ENCODE assay signal across 11 cellular contexts in genomic region chr20:1491281-1491840, GRCh38. TPM values are rescaled to one million over a fixed set of nuclear protein-coding genes. Genes with fewer than 3 reads are reported as not detected.
DNase-seq lines count a peak whose midpoint lies in the region; ATAC-seq and TF ChIP-seq lines count a peak whose summit lies in the region.
"Had no signal": no experiment of that assay in that cellular context is flagged by ENCODE, and none has a peak within 500 bp of the region (broad histone marks: within the 10 kb centered on the region; RNA-seq: fewer than 3 reads in every experiment).

Gene SIRPB2, minus strand, starts transcription at chr20:1491420. Its CDS starts 61 bp downstream, at chr20:1491359.

- H3K4me3 Mint-ChIP-seq in activated CD8-positive, alpha-beta T cell treated with anti-CD3 and anti-CD28 coated beads, Interleukin-2, amount 10 ng/mL, durations not matched to agents 7 days and 5 days, result no peak within 1 kb of the TSS
- H3K4me3 Mint-ChIP-seq: T-cell had no signal

- no peaks in the 10 kb centered on the region for H4K20me1 ChIP-seq in SK-N-SH (ENCODE audit: insufficient read depth)

- no peaks in the 10 kb centered on the region for H3K36me3 Mint-ChIP-seq in activated CD8-positive, alpha-beta T cell treated with anti-CD3 and anti-CD28 coated beads, Interleukin-2, amount 10 ng/mL, durations not matched to agents 7 days and 5 days (ENCODE audit: low read depth)
- H3K36me3 Mint-ChIP-seq: T-cell had no signal

- H3K27ac ChIP-seq in Peyer's patch, result peak within 1 kb of the TSS; percentile 32 to 60 (median 52)
- peak within 1 kb of the TSS; percentile 72 to 87 (median 80) for H3K27ac ChIP-seq in esophagus squamous epithelium
- peak within 1 kb of the TSS; percentile 54 for H3K27ac ChIP-seq in muscle layer of duodenum (ENCODE audit: low read length)
- H3K27ac ChIP-seq in SK-N-SH (ENCODE audit: low read depth in 2 of 2, low read length in 1 of 2), result no peak within 1 kb of the TSS
- H3K27ac ChIP-seq: prostate gland had no signal

- H3K36me3 ChIP-seq in Peyer's patch (no peaks in the 10 kb centered on the region), esophagus squamous epithelium (no peaks in the 10 kb centered on the region), muscle layer of duodenum (ENCODE audit: control insufficient read depth in 1 of 2, insufficient read depth in 2 of 2, low read length in 2 of 2) (no peaks in the 10 kb centered on the region), BE2C (no peaks in the 10 kb centered on the region), SK-N-SH (replicated peaks in 1 of 2; ENCODE audit: control insufficient read depth in 1 of 2, insufficient read depth in 2 of 2, low read length in 1 of 2) (no peaks in the 10 kb centered on the region)
- H3K36me3 ChIP-seq: prostate gland had no signal

- H3K4me1 ChIP-seq in Peyer's patch (no peaks in the 10 kb centered on the region), esophagus squamous epithelium (peaks cover 6 to 32% (median 9%) of the 10 kb centered on the region in 3 donors), muscle layer of duodenum (ENCODE audit: control insufficient read depth in 1 of 2, insufficient read depth in 2 of 2, low read length in 2 of 2) (no peaks in the 10 kb centered on the region), BE2C (no peaks in the 10 kb centered on the region), SK-N-SH (ENCODE audit: control insufficient read depth in 1 of 2, insufficient read depth in 2 of 2, low read depth in 1 of 2, low read length in 1 of 2) (no peaks in the 10 kb centered on the region; a peak in 1 of 4 replicates)
- H3K4me1 ChIP-seq: prostate gland had no signal

- peak in 1 of 3 donors; percentile 60 for DNase-seq in Peyer's patch
- DNase-seq in esophagus squamous epithelium (lab: John Stamatoyannopoulos, UW), result no peak
- no peak for DNase-seq in BE2C
- no peak for DNase-seq in SK-N-SH
- DNase-seq in NCI-H345 treated with DMSO at 0.1 percent for 48 hours (lab: John Stamatoyannopoulos, UW; ENCODE audit: unreplicated experiment), result no peak
- no peak for DNase-seq in activated CD8-positive, alpha-beta T cell treated with anti-CD3 and anti-CD28 coated beads, Interleukin-2, amount 10 ng/mL, durations not matched to agents 7 days and 5 days

- no peaks in the 10 kb centered on the region for H3K27me3 ChIP-seq in Peyer's patch
- no peaks in the 10 kb centered on the region for H3K27me3 ChIP-seq in esophagus squamous epithelium
- H3K27me3 ChIP-seq in muscle layer of duodenum (ENCODE audit: low read depth, low read length), result no peaks in the 10 kb centered on the region
- peaks cover 6% of the 10 kb centered on the region; the same call in 1 of the 2 replicates for H3K27me3 ChIP-seq in BE2C
- peaks cover 46% of the 10 kb centered on the region for H3K27me3 ChIP-seq in SK-N-SH (ENCODE audit: insufficient read depth)

- H3F3A ChIP-seq in SK-N-SH (replicated peaks; ENCODE audit: insufficient read depth), result no peaks in the 10 kb centered on the region

- H3K27me3 Mint-ChIP-seq in activated CD8-positive, alpha-beta T cell treated with anti-CD3 and anti-CD28 coated beads, Interleukin-2, amount 10 ng/mL, durations not matched to agents 7 days and 5 days (ENCODE audit: low read depth), result peaks cover 51% of the 10 kb centered on the region

- H3K79me2 ChIP-seq in SK-N-SH (ENCODE audit: insufficient read depth), result no peaks in the 10 kb centered on the region

- TF ChIP-seq POLR2A in Peyer's patch (IDR thresholded peaks at IDR 0.05) (no peak), esophagus squamous epithelium (IDR thresholded peaks at IDR 0.05) (peak in 1 of 4 donors; percentile 48)

- H3K4me2 ChIP-seq in SK-N-SH, result no peak within 1 kb of the TSS

- no peak within 1 kb of the TSS for H3K27ac Mint-ChIP-seq in activated CD8-positive, alpha-beta T cell treated with anti-CD3 and anti-CD28 coated beads, Interleukin-2, amount 10 ng/mL, durations not matched to agents 7 days and 5 days
- H3K27ac Mint-ChIP-seq: T-cell had no signal

- H3K4me3 ChIP-seq in Peyer's patch, result peak within 1 kb of the TSS in 2 of 4 donors; percentile 20 to 25
- H3K4me3 ChIP-seq in esophagus squamous epithelium, result peak within 1 kb of the TSS in 3 of 4 donors; percentile 0 to 47 (median 4)
- H3K4me3 ChIP-seq in muscle layer of duodenum (ENCODE audit: low read depth in 1 of 2, low read length in 2 of 2), result peak within 1 kb of the TSS; percentile 27 to 46
- H3K4me3 ChIP-seq in BE2C (ENCODE audit: low read depth, low read length), result no peak within 1 kb of the TSS
- H3K4me3 ChIP-seq in SK-N-SH (ENCODE audit: low read depth in 2 of 2, low read length in 1 of 2), result no peak within 1 kb of the TSS
- H3K4me3 ChIP-seq: prostate gland had no signal

- no peak for TF ChIP-seq EP300 in SK-N-SH (IDR thresholded peaks at IDR 0.05; ENCODE audit: borderline replicate concordance in 1 of 2, low read depth in 1 of 2, low read length in 1 of 2)

- no peak for ATAC-seq in activated CD8-positive, alpha-beta T cell treated with anti-CD3 and anti-CD28 coated beads, Interleukin-2, amount 10 ng/mL, durations not matched to agents 7 days and 5 days
- ATAC-seq: T-cell had no signal

- peaks cover 27% of the 10 kb centered on the region for H3K4me1 Mint-ChIP-seq in activated CD8-positive, alpha-beta T cell treated with anti-CD3 and anti-CD28 coated beads, Interleukin-2, amount 10 ng/mL, durations not matched to agents 7 days and 5 days (ENCODE audit: low read depth)

- H2AFZ ChIP-seq in SK-N-SH (ENCODE audit: low read depth), result no peak within 1 kb of the TSS

- CTCF ChIA-PET in SK-N-SH (lab: Yijun Ruan, JAX), result interaction anchor here (2.3 kb wide), 1 partner anchor 24 kb away, joined by 8 read pairs; the partner anchor contains the start of gene NSFL1C
- CTCF ChIA-PET in activated CD8-positive, alpha-beta T cell treated with anti-CD3 and anti-CD28 coated beads, Interleukin-2, amount 10 ng/mL, durations not matched to agents 7 days and 5 days (lab: Charles Lee), result interaction anchor here (2.5 to 4.8 kb wide), 2 partner anchors 12 kb away, joined by 21 to 37 read pairs; no protein-coding TSS in a partner anchor

- intact Hi-C loops in esophagus squamous epithelium (cut with DNase I), result no loop called here

- no peaks in the 10 kb centered on the region for H3K9me3 Mint-ChIP-seq in activated CD8-positive, alpha-beta T cell treated with anti-CD3 and anti-CD28 coated beads, Interleukin-2, amount 10 ng/mL, durations not matched to agents 7 days and 5 days (ENCODE audit: insufficient read depth)

- H3K9me3 ChIP-seq in Peyer's patch (no peaks in the 10 kb centered on the region), esophagus squamous epithelium (no peaks in the 10 kb centered on the region), muscle layer of duodenum (ENCODE audit: control insufficient read depth in 1 of 2, low read length in 2 of 2) (no peaks in the 10 kb centered on the region), BE2C (no peaks in the 10 kb centered on the region), SK-N-SH (no peaks in the 10 kb centered on the region)
- H3K9me3 ChIP-seq: prostate gland had no signal

- H3K9me2 ChIP-seq in SK-N-SH, result no peaks in the 10 kb centered on the region

- no peak for TF ChIP-seq RAD21 in SK-N-SH (IDR thresholded peaks at IDR 0.05; ENCODE audit: low read length)

- TF ChIP-seq CTCF in Peyer's patch (IDR thresholded peaks at IDR 0.05), result no peak
- no peak for TF ChIP-seq CTCF in esophagus squamous epithelium (IDR thresholded peaks at IDR 0.05)
- TF ChIP-seq CTCF in BE2C (IDR thresholded peaks at IDR 0.05; ENCODE audit: low read depth, low read length), result no peak
- no peak for TF ChIP-seq CTCF in SK-N-SH (IDR thresholded peaks at IDR 0.05)

- 44 to 66% methylated on average over 10 to 11 of the region's 11 CpGs for WGBS in esophagus squamous epithelium, 2 donors
- 27% methylated on average over 4 of the region's 11 CpGs for WGBS in SK-N-SH (ENCODE audit: low lambda C conversion rate)

- POLR2A ChIA-PET in SK-N-SH (lab: Yijun Ruan, JAX), result no interaction called here
- POLR2A ChIA-PET in activated CD8-positive, alpha-beta T cell treated with anti-CD3 and anti-CD28 coated beads, Interleukin-2, amount 10 ng/mL, durations not matched to agents 7 days and 5 days (lab: Charles Lee), result no interaction called here

- no peak within 1 kb of the TSS for H3K9ac ChIP-seq in SK-N-SH

TF ChIP-seq in SK-N-SH, 30 proteins besides CTCF, POLR2A, EP300 and RAD21 (continues in another document):
- no peak for TF ChIP-seq USF1 (IDR thresholded peaks at IDR 0.05; ENCODE audit: borderline replicate concordance, low read depth)
- no peak for TF ChIP-seq CHD2 (IDR thresholded peaks at IDR 0.05; ENCODE audit: low read length, partially characterized antibody)

RNA-seq across cellular contexts. Expression of gene SIRPB2, which starts in this region (rescaled TPM):
- total RNA-seq in Peyer's patch, result 1 to 10 TPM in 2 of 4 donors, not detected in 2; 6.7 to 6.8 TPM
- total RNA-seq in esophagus squamous epithelium, result 1 to 10 TPM; 1.2 to 5.9 (median 1.9) TPM
- not detected for polyA plus RNA-seq in BE2C (2012; ENCODE audit: insufficient read depth, insufficient read length, low read depth)
- polyA plus RNA-seq in SK-N-SH (2012; rRNA removed), result not detected in 2 replicates
- not detected in 2 replicates for polyA plus RNA-seq in SK-N-SH (2012; cell fraction: cytosol; rRNA removed)
- not detected in 2 replicates for polyA plus RNA-seq in SK-N-SH (2012; cell fraction: nucleus; rRNA removed)
- not detected for total RNA-seq in activated CD8-positive, alpha-beta T cell treated with anti-CD3 and anti-CD28 coated beads, Interleukin-2, amount 10 ng/mL, durations not matched to agents 7 days and 5 days
- total RNA-seq: chondrocyte, Daoy had no signal

Comparison
In these comparisons a context has a peak if more than half of its experiments do, and no peak if none do; other contexts are left out.
1. H3K27ac ChIP-seq: peak in Peyer's patch (4 of 4), esophagus squamous epithelium (4 of 4) and muscle layer of duodenum (single experiment); none in SK-N-SH (0 of 2).
2. H3K4me3 ChIP-seq: peak in esophagus squamous epithelium (3 of 4) and muscle layer of duodenum (2 of 2); none in BE2C (single experiment) and SK-N-SH (0 of 2).